Comparison of ENCODE assay signal across 16 cellular contexts in the genomic region with DNA sequence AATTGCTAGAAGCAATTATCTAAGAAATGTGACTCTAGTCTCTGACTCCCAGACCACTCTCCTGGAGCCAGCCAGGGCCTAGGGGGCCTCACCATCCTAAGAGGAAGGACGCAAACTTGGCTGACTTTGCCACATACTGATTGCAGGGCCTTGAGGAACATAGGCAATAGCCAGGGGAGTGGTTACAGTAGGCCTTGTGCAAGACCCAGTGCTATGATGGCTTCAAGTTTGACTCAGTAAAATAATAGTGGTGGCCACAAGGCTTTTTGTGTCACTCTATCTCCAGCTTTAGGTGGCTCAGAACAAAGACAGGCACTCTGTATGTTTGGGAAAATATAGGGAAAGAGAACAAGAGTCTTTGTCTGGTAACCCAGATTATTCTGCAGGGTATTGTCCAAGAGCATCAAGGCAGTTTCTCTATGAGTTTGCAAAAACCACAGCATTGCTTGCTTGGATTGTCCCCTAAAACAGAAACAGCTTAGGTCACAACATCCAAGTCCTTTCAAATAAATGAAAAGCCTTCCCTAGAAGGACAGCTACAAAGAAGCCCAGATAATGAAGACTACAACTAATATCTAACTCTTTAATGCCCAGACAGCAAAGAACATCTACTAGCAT.
A peak's percentile ranks its signal among the peaks of the same experiment; 100 is the strongest.
DNase-seq lines count a peak whose midpoint lies in the region; ATAC-seq and TF ChIP-seq lines count a peak whose summit lies in the region.
"Had no signal": no experiment of that assay in that cellular context is flagged by ENCODE, and none has a peak within 500 bp of the region (broad histone marks: within the 10 kb centered on the region; RNA-seq: fewer than 3 reads in every experiment).

No MANE protein-coding gene starts in this region.

- no peak overlapping the region for H3K4me3 ChIP-seq in endodermal cell (ENCODE audit: low read length)
- H3K4me3 ChIP-seq: adrenal gland; BLaER1 treated with 17β-estradiol and CSF1 and Interleukin-3, amounts not matched to agents 10 nM and 100 nM; sigmoid colon had no signal

- TF ChIP-seq CTCF in osteocyte (IDR thresholded peaks at IDR 0.05): no peak
- TF ChIP-seq CTCF in endodermal cell (conservative IDR thresholded peaks at IDR 0.05): no peak

- H3K27ac Mint-ChIP-seq in osteocyte (ENCODE audit: unreplicated experiment): peak overlapping the region; percentile 81
- no peak overlapping the region for H3K27ac Mint-ChIP-seq in endodermal cell
- H3K27ac Mint-ChIP-seq: activated CD4-positive, alpha-beta T cell treated with anti-CD3 and anti-CD28 coated beads for 36 hours had no signal

- H3K9ac ChIP-seq in endodermal cell (ENCODE audit: extremely low read depth, low read length, poor library complexity, severe bottlenecking): no peak overlapping the region
- H3K9ac ChIP-seq: BLaER1 treated with 17β-estradiol and CSF1 and Interleukin-3, amounts not matched to agents 10 nM and 100 nM had no signal

- peaks cover 31% of the 10 kb centered on the region for H3K9me3 Mint-ChIP-seq in osteocyte (ENCODE audit: unreplicated experiment)
- peaks cover 43% of the 10 kb centered on the region for H3K9me3 Mint-ChIP-seq in endodermal cell

- H3K27me3 Mint-ChIP-seq in osteocyte (ENCODE audit: unreplicated experiment): no peaks in the 10 kb centered on the region
- no peaks in the 10 kb centered on the region for H3K27me3 Mint-ChIP-seq in endodermal cell (ENCODE audit: insufficient read depth)
- H3K27me3 Mint-ChIP-seq: activated CD4-positive, alpha-beta T cell treated with anti-CD3 and anti-CD28 coated beads for 36 hours had no signal

- WGBS in endodermal cell (ENCODE audit: insufficient coverage in 1 of 2, insufficient read length in 1 of 2), 2 experiments: 93% methylated on average over 1 of the region's 1 CpG; no CpG with 5 or more reads in 1 of the 2 experiments

- no peaks in the 10 kb centered on the region for H3K36me3 ChIP-seq in endodermal cell (ENCODE audit: control insufficient read depth, insufficient read depth, low read length)
- H3K36me3 ChIP-seq: adrenal gland; BLaER1 treated with 17β-estradiol and CSF1 and Interleukin-3, amounts not matched to agents 10 nM and 100 nM; sigmoid colon had no signal

- H3K36me3 Mint-ChIP-seq in osteocyte (ENCODE audit: unreplicated experiment): peaks cover 4% of the 10 kb centered on the region
- H3K36me3 Mint-ChIP-seq in endodermal cell (ENCODE audit: low read depth): peaks cover 34% of the 10 kb centered on the region

- no peaks in the 10 kb centered on the region for H3K27me3 ChIP-seq in endodermal cell (ENCODE audit: control insufficient read depth, insufficient read depth, low read length, poor library complexity, severe bottlenecking)
- H3K27me3 ChIP-seq: adrenal gland; BLaER1 treated with 17β-estradiol and CSF1 and Interleukin-3, amounts not matched to agents 10 nM and 100 nM; sigmoid colon had no signal

- H3K4me1 Mint-ChIP-seq in osteocyte (ENCODE audit: unreplicated experiment) (peaks cover 34% of the 10 kb centered on the region), endodermal cell (peaks cover 6% of the 10 kb centered on the region)
- H3K4me1 Mint-ChIP-seq: activated CD4-positive, alpha-beta T cell treated with anti-CD3 and anti-CD28 coated beads for 36 hours had no signal

- no peak overlapping the region for H3K27ac ChIP-seq in endodermal cell (ENCODE audit: low read depth, low read length)
- H3K27ac ChIP-seq: adrenal gland; BLaER1 treated with 17β-estradiol and CSF1 and Interleukin-3, amounts not matched to agents 10 nM and 100 nM; sigmoid colon had no signal

- H3K4me3 Mint-ChIP-seq in osteocyte (ENCODE audit: unreplicated experiment) (no peak overlapping the region), endodermal cell (no peak overlapping the region)
- H3K4me3 Mint-ChIP-seq: activated CD4-positive, alpha-beta T cell treated with anti-CD3 and anti-CD28 coated beads for 36 hours; activated T-cell treated with anti-CD3 and anti-CD28 coated beads, Interleukin-2, amount 50 U/mL, for 4 hours had no signal

- ATAC-seq in GM19035 (IDR thresholded peaks at IDR 0.05; ENCODE audit: unreplicated experiment) (peak; percentile 56), HG02610 (IDR thresholded peaks at IDR 0.05; ENCODE audit: unreplicated experiment) (peak; percentile 82), HG03460 (IDR thresholded peaks at IDR 0.05; ENCODE audit: unreplicated experiment) (peak; percentile 41), Right ventricle myocardium superior (ENCODE audit: poor library complexity) (no peak)
- ATAC-seq: activated CD4-positive, alpha-beta T cell treated with anti-CD3 and anti-CD28 coated beads for 36 hours; activated T-cell treated with anti-CD3 and anti-CD28 coated beads, Interleukin-2, amount 50 U/mL, for 4 hours; HepG2 had no signal

- no peaks in the 10 kb centered on the region for H3K4me1 ChIP-seq in endodermal cell (ENCODE audit: control insufficient read depth, insufficient read depth, low read length)
- H3K4me1 ChIP-seq: adrenal gland; BLaER1 treated with 17β-estradiol and CSF1 and Interleukin-3, amounts not matched to agents 10 nM and 100 nM; sigmoid colon had no signal

- intact Hi-C loops in Right ventricle myocardium superior (cut with DNase I): no loop called here

- DNase-seq in osteocyte (ENCODE audit: extremely low spot score, unreplicated experiment) (no peak), endodermal cell (no peak), Right ventricle myocardium superior (no peak), T1000 (lab: John Stamatoyannopoulos, UW) (no peak), SIG-M5 (lab: John Stamatoyannopoulos, UW) (no peak)
- DNase-seq: activated CD4-positive, alpha-beta T cell treated with anti-CD3 and anti-CD28 coated beads for 36 hours; activated T-cell treated with anti-CD3 and anti-CD28 coated beads, Interleukin-2, amount 50 U/mL, for 4 hours; adrenal gland; cortex of kidney; NCI-H1105; sigmoid colon had no signal

- H3K9me3 ChIP-seq in endodermal cell (ENCODE audit: control insufficient read depth, low read length): peaks cover 35% of the 10 kb centered on the region
- H3K9me3 ChIP-seq: BLaER1 treated with 17β-estradiol and CSF1 and Interleukin-3, amounts not matched to agents 10 nM and 100 nM; sigmoid colon had no signal
